Comparison of ENCODE assay signal across 8 cellular contexts in the genomic region with DNA sequence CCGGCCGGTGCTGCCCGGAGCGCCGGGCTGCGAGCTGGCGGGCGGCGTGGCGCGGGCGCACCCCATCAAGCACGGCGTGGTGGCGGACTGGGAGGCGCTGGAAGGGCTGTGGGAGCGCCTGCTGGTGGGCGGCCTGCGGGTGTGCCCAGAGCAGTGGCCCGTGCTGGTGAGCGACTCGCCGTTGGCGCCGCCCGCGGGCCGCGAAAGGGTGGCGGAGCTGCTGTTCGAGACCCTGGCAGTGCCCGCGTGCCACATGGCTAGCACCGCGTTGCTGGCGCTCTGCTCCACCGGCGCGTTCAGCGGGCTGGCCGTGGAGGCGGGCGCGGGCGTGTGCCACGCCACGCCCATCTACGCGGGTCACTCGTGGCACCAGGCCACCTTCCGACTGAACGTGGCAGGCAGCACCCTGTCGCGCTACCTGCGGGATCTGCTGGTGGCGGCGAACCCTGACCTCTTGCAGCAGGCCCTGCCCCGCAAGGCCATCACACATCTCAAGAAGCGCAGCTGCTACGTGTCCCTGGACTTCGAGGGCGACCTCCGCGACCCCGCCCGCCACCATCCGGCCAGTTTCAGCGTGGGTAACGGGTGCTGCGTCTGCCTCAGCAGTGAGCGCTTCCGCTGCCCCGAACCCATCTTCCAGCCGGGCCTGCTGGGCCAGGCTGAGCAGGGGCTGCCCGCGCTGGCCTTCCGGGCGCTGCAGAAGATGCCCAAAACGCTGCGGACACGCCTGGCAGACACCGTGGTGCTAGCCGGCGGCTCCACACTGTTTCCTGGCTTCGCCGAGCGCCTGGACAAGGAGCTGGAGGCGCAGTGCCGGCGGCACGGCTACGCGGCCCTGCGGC. TPM values are rescaled to one million over a fixed set of nuclear protein-coding genes. Genes with fewer than 3 reads are reported as not detected.
DNase-seq lines count a peak whose midpoint lies in the region; ATAC-seq and TF ChIP-seq lines count a peak whose summit lies in the region.

No MANE protein-coding gene starts in this region.

- ATAC-seq in HG02938 (IDR thresholded peaks at IDR 0.05; ENCODE audit: unreplicated experiment), result peak; percentile 11

- peak overlapping the region; percentile 75 for H3K27ac Mint-ChIP-seq in activated naive CD4-positive, alpha-beta T cell treated with anti-CD3 and anti-CD28 coated beads for 36 hours

- H3K4me1 Mint-ChIP-seq in activated naive CD4-positive, alpha-beta T cell treated with anti-CD3 and anti-CD28 coated beads for 36 hours (ENCODE audit: low read depth), result peaks cover 31% of the 10 kb centered on the region

- H3K4me3 ChIP-seq in OCI-LY1 (ENCODE audit: low read depth, low read length, poor library complexity, severe bottlenecking) (peak overlapping the region; percentile 59), foreskin fibroblast (ENCODE audit: low read depth in 1 of 2, low read length in 2 of 2) (peak overlapping the region; percentile 51 to 57), osteoblast (ENCODE audit: insufficient read depth, low read length) (peak overlapping the region; percentile 75)

- H3K27me3 Mint-ChIP-seq in activated naive CD4-positive, alpha-beta T cell treated with anti-CD3 and anti-CD28 coated beads for 36 hours (ENCODE audit: low read depth), result no peaks in the 10 kb centered on the region

- H2AFZ ChIP-seq in OCI-LY1 (ENCODE audit: low read length) (no peak overlapping the region), osteoblast (ENCODE audit: low read length) (peak overlapping the region; percentile 98)

- H3K4me2 ChIP-seq in OCI-LY1 (ENCODE audit: low read length) (peak overlapping the region; percentile 72), osteoblast (ENCODE audit: insufficient read depth, low read length) (peak overlapping the region; percentile 93)

- no peaks in the 10 kb centered on the region for H3K9me2 ChIP-seq in OCI-LY1 (ENCODE audit: low read depth, low read length)

- TF ChIP-seq CTCF in OCI-LY1 (IDR thresholded peaks at IDR 0.05; ENCODE audit: low read length) (no peak), foreskin fibroblast (IDR thresholded peaks at IDR 0.05; ENCODE audit: low read depth, low read length) (no peak), osteoblast (IDR thresholded peaks at IDR 0.05; ENCODE audit: extremely low read depth, low read depth, low read length) (no peak)

- H3K9ac ChIP-seq in OCI-LY1 (ENCODE audit: low read length), result peak overlapping the region; percentile 49

- H3K36me3 ChIP-seq in OCI-LY1 (ENCODE audit: insufficient read depth, low read length), result peaks cover 50% of the 10 kb centered on the region
- H3K36me3 ChIP-seq in osteoblast (ENCODE audit: insufficient read depth, low read length), result peaks cover 20% of the 10 kb centered on the region

- no peaks in the 10 kb centered on the region for H3K27me3 ChIP-seq in OCI-LY1 (ENCODE audit: insufficient read depth, low read length)
- no peaks in the 10 kb centered on the region for H3K27me3 ChIP-seq in osteoblast (ENCODE audit: insufficient read depth, low read length)

- H3K9me3 ChIP-seq in OCI-LY1 (ENCODE audit: low read length), result no peaks in the 10 kb centered on the region
- H3K9me3 ChIP-seq in osteoblast (ENCODE audit: low read depth, low read length), result no peaks in the 10 kb centered on the region

- CTCF ChIA-PET in activated naive CD4-positive, alpha-beta T cell treated with anti-CD3 and anti-CD28 coated beads for 36 hours (lab: Charles Lee), result interaction anchor here (0.6 to 3.9 kb wide), 26 partner anchors 12 to 266 kb away, joined by 3 to 36 read pairs (median 5); partner anchors contain the start of genes SNTA1 and ZNF341

- H3F3A ChIP-seq in OCI-LY1 (ENCODE audit: insufficient read depth, low read length), result no peaks in the 10 kb centered on the region

- H3K36me3 Mint-ChIP-seq in activated naive CD4-positive, alpha-beta T cell treated with anti-CD3 and anti-CD28 coated beads for 36 hours (ENCODE audit: low read depth), result no peaks in the 10 kb centered on the region

- H3K4me1 ChIP-seq in OCI-LY1 (ENCODE audit: insufficient read depth, low read length, severe bottlenecking) (peaks cover 94% of the 10 kb centered on the region), osteoblast (ENCODE audit: insufficient read depth, low read length) (peaks cover 26% of the 10 kb centered on the region)

- H4K20me1 ChIP-seq in OCI-LY1 (ENCODE audit: insufficient read depth, low read length), result no peaks in the 10 kb centered on the region
- peaks cover 7% of the 10 kb centered on the region for H4K20me1 ChIP-seq in osteoblast (ENCODE audit: insufficient read depth, low read length)

- H3K4me3 Mint-ChIP-seq in activated naive CD4-positive, alpha-beta T cell treated with anti-CD3 and anti-CD28 coated beads for 36 hours, result peak overlapping the region; percentile 80

- intact Hi-C loops in activated naive CD4-positive, alpha-beta T cell treated with anti-CD3 and anti-CD28 coated beads for 36 hours (cut with micrococcal nuclease), result loop anchor here (1.0 to 10.0 kb wide), 10 partner anchors 64 to 693 kb away; partner anchors contain the start of genes CDK5RAP1, CHMP4B, RALY and SNTA1

- DNase-seq in DMS 273 (lab: John Stamatoyannopoulos, UW; ENCODE audit: unreplicated experiment) (peak; percentile 44), DMS 273 treated with DMSO at 0.1 percent for 48 hours (lab: John Stamatoyannopoulos, UW) (no peak), foreskin fibroblast (peak; percentile 74 to 91), osteoblast (ENCODE audit: insufficient read length, low spot score, missing footprints) (peak; percentile 99), iPS-NIHi11 (ENCODE audit: low spot score) (no peak)
- peak; percentile 42 for DNase-seq in activated naive CD4-positive, alpha-beta T cell treated with anti-CD3 and anti-CD28 coated beads for 36 hours

- H3K79me2 ChIP-seq in OCI-LY1 (ENCODE audit: insufficient read depth, low read length) (no peaks in the 10 kb centered on the region), osteoblast (ENCODE audit: insufficient read depth, low read length) (no peaks in the 10 kb centered on the region)

- H3K9me3 Mint-ChIP-seq in activated naive CD4-positive, alpha-beta T cell treated with anti-CD3 and anti-CD28 coated beads for 36 hours, result no peaks in the 10 kb centered on the region

- H3K27ac ChIP-seq in OCI-LY1 (ENCODE audit: low read depth, low read length, poor library complexity, severe bottlenecking) (peak overlapping the region; percentile 80), osteoblast (ENCODE audit: low read depth, low read length) (peak overlapping the region; percentile 65)

RNA-seq across cellular contexts. Expression of gene ACTL10, which starts 0.7 kb away (rescaled TPM):
- total RNA-seq in activated naive CD4-positive, alpha-beta T cell treated with anti-CD3 and anti-CD28 coated beads for 36 hours, result 1 to 10 TPM in 1 of 2 experiments, under 1 TPM in 1; 0.96 to 1.0 TPM
- 1.8 and 2.2 TPM in 2 replicates for total RNA-seq in osteoblast

RNA-seq across cellular contexts. Expression of gene C20orf144, which starts 5.3 kb away (rescaled TPM):
- total RNA-seq in activated naive CD4-positive, alpha-beta T cell treated with anti-CD3 and anti-CD28 coated beads for 36 hours, result under 1 TPM; 0.15 to 0.38 TPM
- total RNA-seq in osteoblast, result under 0.01 TPM in 2 replicates

RNA-seq across cellular contexts. Expression of gene NECAB3, which starts 6.8 kb away (rescaled TPM):
- 10 to 100 TPM; 12.7 to 14.3 TPM for total RNA-seq in activated naive CD4-positive, alpha-beta T cell treated with anti-CD3 and anti-CD28 coated beads for 36 hours
- total RNA-seq in osteoblast, result 14.7 and 27.1 TPM in 2 replicates

RNA-seq across cellular contexts. Expression of gene E2F1, which starts 18.7 kb away (rescaled TPM):
- 10 to 100 TPM; 69.3 to 70.0 TPM for total RNA-seq in activated naive CD4-positive, alpha-beta T cell treated with anti-CD3 and anti-CD28 coated beads for 36 hours
- total RNA-seq in osteoblast, result 1.4 and 2.4 TPM in 2 replicates

RNA-seq across cellular contexts. Expression of gene PXMP4, which starts 52.6 kb away (rescaled TPM):
- 10 to 100 TPM in 1 of 2 experiments, 1 to 10 TPM in 1; 9.5 to 10.3 TPM for total RNA-seq in activated naive CD4-positive, alpha-beta T cell treated with anti-CD3 and anti-CD28 coated beads for 36 hours
- 5.1 and 6.5 TPM in 2 replicates for total RNA-seq in osteoblast

Comparison
In these comparisons a context has a peak if more than half of its experiments do, and no peak if none do; other contexts are left out.
1. DNase-seq: peak in DMS 273 (single experiment), activated naive CD4-positive, alpha-beta T cell treated with anti-CD3 and anti-CD28 coated beads for 36 hours (single experiment), foreskin fibroblast (2 of 2) and osteoblast (single experiment); none in DMS 273 treated with DMSO at 0.1 percent for 48 hours (single experiment) and iPS-NIHi11 (single experiment).
2. Peak in every context shown above with its lines, with median percentiles within 50 percentile points of each other: H3K4me3 ChIP-seq.